Comparison of ENCODE assay signal across 30 cellular contexts in the genomic region with DNA sequence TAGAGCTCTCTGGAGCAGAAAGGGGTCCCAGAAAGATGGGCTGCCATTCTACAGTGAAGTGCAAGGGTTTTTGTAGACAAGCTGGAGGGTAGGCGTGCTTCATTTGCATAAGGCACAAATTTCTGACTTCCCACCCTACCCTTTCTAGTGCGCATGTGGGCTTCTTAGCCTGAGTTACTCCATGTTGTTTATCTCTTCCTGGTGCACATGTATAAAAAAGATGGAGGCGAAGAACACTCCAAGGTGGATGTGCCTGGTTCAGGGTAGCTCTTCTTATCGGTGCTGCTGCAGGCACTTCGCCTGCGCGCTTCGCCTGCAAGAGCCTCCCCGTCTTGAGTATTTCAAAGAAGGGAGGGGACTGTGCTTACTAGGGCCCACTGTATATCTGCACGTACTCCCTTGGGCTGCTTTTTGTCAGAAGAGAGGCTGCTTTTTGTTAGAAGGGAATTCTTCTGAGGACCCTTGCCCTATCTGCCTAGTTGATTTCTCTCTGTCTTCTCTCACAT.
"Had no signal": no experiment of that assay in that cellular context is flagged by ENCODE, and none has a peak within 500 bp of the region (broad histone marks: within the 10 kb centered on the region; RNA-seq: fewer than 3 reads in every experiment).

No MANE protein-coding gene starts in this region.

- H3K4me1 Mint-ChIP-seq: activated CD4-positive, alpha-beta T cell treated with anti-CD3 and anti-CD28 coated beads, Interleukin-2, amount 10 ng/mL, durations not matched to agents 24 days and 14 days; activated naive CD4-positive, alpha-beta T cell treated with anti-CD3 and anti-CD28 coated beads, Interleukin-2, amount 50 U/mL, for 24 hours; activated naive CD8-positive, alpha-beta T cell treated with anti-CD3 and anti-CD28 coated beads, Interleukin-2, amount 50 U/mL, for 24 hours; activated T-helper 17 cell treated with anti-CD3 and anti-CD28 coated beads, Interleukin-2, amount 50 U/mL, for 72 hours; stimulated activated effector memory CD8-positive, alpha-beta T cell treated with anti-CD3 and anti-CD28 coated beads, Interleukin-12 subunit alpha, Interleukin-12 subunit beta, amount 100 ng/mL, for 72 hours had no signal

- H3K27me3 ChIP-seq: heart right ventricle, left lung, ovary, uterus had no signal

- H3K4me3 Mint-ChIP-seq: activated CD4-positive, alpha-beta memory T cell treated with anti-CD3 and anti-CD28 coated beads for 36 hours; activated CD4-positive, alpha-beta T cell treated with anti-CD3 and anti-CD28 coated beads, Interleukin-2, amount 10 ng/mL, durations not matched to agents 24 days and 14 days; activated naive CD4-positive, alpha-beta T cell treated with anti-CD3 and anti-CD28 coated beads, Interleukin-2, amount 50 U/mL, for 24 hours; activated naive CD8-positive, alpha-beta T cell treated with anti-CD3 and anti-CD28 coated beads, Interleukin-2, amount 50 U/mL, for 24 hours; activated T-cell treated with anti-CD3 and anti-CD28 coated beads, Interleukin-2, amount 50 U/mL, for 24 hours; activated T-helper 17 cell treated with anti-CD3 and anti-CD28 coated beads, Interleukin-2, amount 50 U/mL, for 72 hours; natural killer cell treated with Interleukin-12 subunit alpha and Interleukin-12 subunit beta and Interleukin-15 and Interleukin-18, amount 100 ng/mL, for 72 hours; stimulated activated effector memory CD8-positive, alpha-beta T cell treated with anti-CD3 and anti-CD28 coated beads, Interleukin-12 subunit alpha, Interleukin-12 subunit beta, amount 100 ng/mL, for 72 hours; stimulated activated naive CD8-positive, alpha-beta T cell treated with anti-CD3 and anti-CD28 coated beads, Interleukin-15, Interleukin-2, amounts not matched to agents 100 ng/mL and 50 ng/mL, for 24 hours; type B pancreatic cell had no signal

- H3K4me3 ChIP-seq: heart right ventricle, left lung, lower lobe of right lung, mucosa of descending colon, ovary, skin epidermis, thoracic aorta, uterus had no signal

- H3K27ac ChIP-seq: heart right ventricle, left lung, lower lobe of right lung, ovary, skin epidermis, thoracic aorta, uterus, VCaP had no signal

- H3K4me1 ChIP-seq: heart right ventricle, left lung, lower lobe of right lung, uterus had no signal

- H3K36me3 ChIP-seq: heart right ventricle, left lung, lower lobe of right lung, ovary, thoracic aorta, uterus had no signal

- ATAC-seq: activated naive CD8-positive, alpha-beta T cell treated with anti-CD3 and anti-CD28 coated beads, Interleukin-2, amount 50 U/mL, for 24 hours; activated T-helper 17 cell treated with anti-CD3 and anti-CD28 coated beads, Interleukin-2, amount 50 U/mL, for 72 hours; esophagus mucosa; heart right ventricle; left lung; lower lobe of right lung; mucosa of descending colon; natural killer cell treated with Interleukin-12 subunit alpha and Interleukin-12 subunit beta and Interleukin-15 and Interleukin-18, amount 100 ng/mL, for 72 hours; sciatic nerve; stimulated activated effector memory CD8-positive, alpha-beta T cell treated with anti-CD3 and anti-CD28 coated beads, Interleukin-12 subunit alpha, Interleukin-12 subunit beta, amount 100 ng/mL, for 72 hours had no signal

- H3K27ac Mint-ChIP-seq: activated CD4-positive, alpha-beta memory T cell treated with anti-CD3 and anti-CD28 coated beads for 36 hours; activated CD4-positive, alpha-beta T cell treated with anti-CD3 and anti-CD28 coated beads, Interleukin-2, amount 10 ng/mL, durations not matched to agents 24 days and 14 days; activated naive CD4-positive, alpha-beta T cell treated with anti-CD3 and anti-CD28 coated beads, Interleukin-2, amount 50 U/mL, for 24 hours; activated naive CD8-positive, alpha-beta T cell treated with anti-CD3 and anti-CD28 coated beads, Interleukin-2, amount 50 U/mL, for 24 hours; activated T-cell treated with anti-CD3 and anti-CD28 coated beads, Interleukin-2, amount 50 U/mL, for 24 hours; activated T-helper 17 cell treated with anti-CD3 and anti-CD28 coated beads, Interleukin-2, amount 50 U/mL, for 72 hours; natural killer cell treated with Interleukin-12 subunit alpha and Interleukin-12 subunit beta and Interleukin-15 and Interleukin-18, amount 100 ng/mL, for 72 hours; progenitor cell of endocrine pancreas; stimulated activated effector memory CD8-positive, alpha-beta T cell treated with anti-CD3 and anti-CD28 coated beads, Interleukin-12 subunit alpha, Interleukin-12 subunit beta, amount 100 ng/mL, for 72 hours; stimulated activated naive CD8-positive, alpha-beta T cell treated with anti-CD3 and anti-CD28 coated beads, Interleukin-15, Interleukin-2, amounts not matched to agents 100 ng/mL and 50 ng/mL, for 24 hours; type B pancreatic cell had no signal

- H3K9me3 ChIP-seq: lower lobe of right lung, ovary, thoracic aorta, uterus had no signal

- DNase-seq: activated CD4-positive, alpha-beta memory T cell treated with anti-CD3 and anti-CD28 coated beads for 36 hours; activated CD4-positive, alpha-beta T cell treated with anti-CD3 and anti-CD28 coated beads, Interleukin-2, amount 10 ng/mL, durations not matched to agents 24 days and 14 days; activated CD4-positive, CD25-positive, alpha-beta regulatory T cell treated with anti-CD3 and anti-CD28 coated beads, Interleukin-2, amount 50 U/mL, for 72 hours; activated CD8-positive, alpha-beta memory T cell treated with anti-CD3 and anti-CD28 coated beads, Interleukin-2, amount 50 U/mL, for 48 hours; activated naive CD8-positive, alpha-beta T cell treated with anti-CD3 and anti-CD28 coated beads, Interleukin-2, amount 50 U/mL, for 24 hours; activated T-cell treated with anti-CD3 and anti-CD28 coated beads, Interleukin-2, amount 50 U/mL, for 24 hours; amygdala; central memory CD4-positive, alpha-beta T cell; foreskin melanocyte; heart right ventricle; kidney glomerular epithelial cell; left lung; lower lobe of right lung; mucosa of descending colon; ovary; stimulated activated CD4-positive, alpha-beta T cell treated with anti-CD3 and anti-CD28 coated beads, Interleukin-4, amount 100 ng/mL, for 24 hours; T-helper 9 cell; uterus had no signal

- H3K27me3 Mint-ChIP-seq: activated CD4-positive, alpha-beta memory T cell treated with anti-CD3 and anti-CD28 coated beads for 36 hours; activated CD4-positive, alpha-beta T cell treated with anti-CD3 and anti-CD28 coated beads, Interleukin-2, amount 10 ng/mL, durations not matched to agents 24 days and 14 days; activated naive CD4-positive, alpha-beta T cell treated with anti-CD3 and anti-CD28 coated beads, Interleukin-2, amount 50 U/mL, for 24 hours; activated naive CD8-positive, alpha-beta T cell treated with anti-CD3 and anti-CD28 coated beads, Interleukin-2, amount 50 U/mL, for 24 hours; activated T-cell treated with anti-CD3 and anti-CD28 coated beads, Interleukin-2, amount 50 U/mL, for 24 hours; activated T-helper 17 cell treated with anti-CD3 and anti-CD28 coated beads, Interleukin-2, amount 50 U/mL, for 72 hours; natural killer cell treated with Interleukin-12 subunit alpha and Interleukin-12 subunit beta and Interleukin-15 and Interleukin-18, amount 100 ng/mL, for 72 hours; progenitor cell of endocrine pancreas; stimulated activated naive CD8-positive, alpha-beta T cell treated with anti-CD3 and anti-CD28 coated beads, Interleukin-15, Interleukin-2, amounts not matched to agents 100 ng/mL and 50 ng/mL, for 24 hours; type B pancreatic cell had no signal

- H3K9me3 Mint-ChIP-seq: activated CD4-positive, alpha-beta T cell treated with anti-CD3 and anti-CD28 coated beads, Interleukin-2, amount 10 ng/mL, durations not matched to agents 24 days and 14 days; activated naive CD4-positive, alpha-beta T cell treated with anti-CD3 and anti-CD28 coated beads, Interleukin-2, amount 50 U/mL, for 24 hours; activated naive CD8-positive, alpha-beta T cell treated with anti-CD3 and anti-CD28 coated beads, Interleukin-2, amount 50 U/mL, for 24 hours; stimulated activated naive CD8-positive, alpha-beta T cell treated with anti-CD3 and anti-CD28 coated beads, Interleukin-15, Interleukin-2, amounts not matched to agents 100 ng/mL and 50 ng/mL, for 24 hours; type B pancreatic cell had no signal

- H3K36me3 Mint-ChIP-seq: activated CD4-positive, alpha-beta memory T cell treated with anti-CD3 and anti-CD28 coated beads for 36 hours; activated naive CD4-positive, alpha-beta T cell treated with anti-CD3 and anti-CD28 coated beads, Interleukin-2, amount 50 U/mL, for 24 hours; natural killer cell treated with Interleukin-12 subunit alpha and Interleukin-12 subunit beta and Interleukin-15 and Interleukin-18, amount 100 ng/mL, for 72 hours; stimulated activated effector memory CD8-positive, alpha-beta T cell treated with anti-CD3 and anti-CD28 coated beads, Interleukin-12 subunit alpha, Interleukin-12 subunit beta, amount 100 ng/mL, for 72 hours; type B pancreatic cell had no signal
